12 cellular contexts compared by ENCODE assay signal in the genomic region with DNA sequence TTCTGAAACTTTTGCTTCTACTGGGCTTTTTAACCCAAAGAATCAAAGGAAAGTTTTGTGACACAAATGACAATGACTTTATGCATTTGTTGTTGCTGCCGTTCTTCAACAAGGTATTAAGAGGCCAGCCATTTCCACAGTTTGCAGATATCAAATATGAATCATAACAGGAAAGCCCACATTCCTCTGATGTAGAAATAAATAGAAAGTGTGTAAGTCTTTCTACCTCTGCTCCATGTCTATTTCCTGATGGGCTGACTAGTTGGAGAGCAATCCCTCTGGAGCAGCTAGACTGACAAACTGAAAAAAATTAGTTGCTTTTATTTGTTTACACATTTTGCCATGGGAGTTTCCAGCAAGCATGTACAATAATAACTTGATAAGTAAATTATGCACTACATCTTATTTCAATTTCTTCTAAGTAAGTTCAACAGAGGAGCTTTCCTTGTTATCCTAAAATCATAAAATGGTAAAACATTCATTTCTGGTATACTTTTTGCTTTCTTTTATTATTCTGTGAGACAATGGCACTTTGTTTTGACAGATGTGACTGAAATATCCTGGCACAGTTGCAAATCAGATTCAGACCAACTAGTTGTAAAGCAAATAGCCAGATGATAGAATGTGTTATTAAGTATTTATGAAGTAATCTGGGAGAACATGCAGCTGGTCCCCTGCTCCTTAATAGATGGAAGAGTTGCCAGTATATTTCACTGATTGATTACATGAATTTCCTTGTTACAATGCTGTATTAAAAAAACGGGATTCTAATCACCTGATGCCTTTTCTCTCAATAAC.
DNase-seq lines count a peak whose midpoint lies in the region; ATAC-seq, FAIRE-seq and TF ChIP-seq lines count a peak whose summit lies in the region.
"Had no signal": no experiment of that assay in that cellular context is flagged by ENCODE, and none has a peak within 500 bp of the region (broad histone marks: within the 10 kb centered on the region; RNA-seq: fewer than 3 reads in every experiment).

No MANE protein-coding gene starts in this region.

- H3K27ac ChIP-seq in astrocyte (ENCODE audit: low read depth, low read length) = no peak overlapping the region

- H3K36me3 Mint-ChIP-seq in HFFc6 (ENCODE audit: low read depth) (no peaks in the 10 kb centered on the region), astrocyte (ENCODE audit: low read depth, unreplicated experiment) (no peaks in the 10 kb centered on the region)
- H3K36me3 Mint-ChIP-seq: stimulated activated effector memory CD8-positive, alpha-beta T cell treated with anti-CD3 and anti-CD28 coated beads, Interleukin-12 subunit alpha, Interleukin-12 subunit beta, amount 100 ng/mL, for 72 hours; T-cell had no signal

- no peaks in the 10 kb centered on the region for H3K79me2 ChIP-seq in astrocyte (ENCODE audit: insufficient read depth, low read length)

- no peak for TF ChIP-seq CTCF in AG10803 (conservative IDR thresholded peaks at IDR 0.05; ENCODE audit: low read length)
- no peak for TF ChIP-seq CTCF in HFFc6 (IDR thresholded peaks at IDR 0.05)
- TF ChIP-seq CTCF in astrocyte (IDR thresholded peaks at IDR 0.05; ENCODE audit: insufficient read depth, low read depth, low read length) = no peak

- H3K4me2 ChIP-seq in astrocyte (ENCODE audit: low read length) = peak overlapping the region; percentile 24

- peak; percentile 92 for FAIRE-seq in astrocyte (lab: Jason Lieb, UNC)
- FAIRE-seq in frontal cortex (lab: Jason Lieb, UNC) = no peak

- H3K4me3 ChIP-seq in AG10803 (ENCODE audit: low read length) = no peak overlapping the region
- H3K4me3 ChIP-seq in astrocyte (ENCODE audit: insufficient read depth, low read depth, low read length) = no peak overlapping the region

- H3K4me1 ChIP-seq in astrocyte (ENCODE audit: insufficient read depth, low read length) = peaks cover 24% of the 10 kb centered on the region

- no peak overlapping the region for H2AFZ ChIP-seq in astrocyte (ENCODE audit: low read depth, low read length)

- H3K9ac ChIP-seq in astrocyte (ENCODE audit: low read length) = no peak overlapping the region

- peak overlapping the region; percentile 51; the same call in 1 of the 2 replicates for H3K4me3 Mint-ChIP-seq in HFFc6
- no peak overlapping the region for H3K4me3 Mint-ChIP-seq in astrocyte (ENCODE audit: unreplicated experiment)
- H3K4me3 Mint-ChIP-seq: stimulated activated effector memory CD8-positive, alpha-beta T cell treated with anti-CD3 and anti-CD28 coated beads, Interleukin-12 subunit alpha, Interleukin-12 subunit beta, amount 100 ng/mL, for 72 hours; T-cell had no signal

- ATAC-seq in GM19395 (IDR thresholded peaks at IDR 0.05; ENCODE audit: unreplicated experiment) (no peak), GM19467 (IDR thresholded peaks at IDR 0.05; ENCODE audit: unreplicated experiment) (no peak), GM18520 (IDR thresholded peaks at IDR 0.05; ENCODE audit: unreplicated experiment) (no peak)
- ATAC-seq: right cardiac atrium; stimulated activated effector memory CD8-positive, alpha-beta T cell treated with anti-CD3 and anti-CD28 coated beads, Interleukin-12 subunit alpha, Interleukin-12 subunit beta, amount 100 ng/mL, for 72 hours; T-cell had no signal

- peak overlapping the region; percentile 47; the same call in 1 of the 2 replicates for H3K27ac Mint-ChIP-seq in HFFc6
- no peak overlapping the region for H3K27ac Mint-ChIP-seq in astrocyte (ENCODE audit: unreplicated experiment)
- H3K27ac Mint-ChIP-seq: stimulated activated effector memory CD8-positive, alpha-beta T cell treated with anti-CD3 and anti-CD28 coated beads, Interleukin-12 subunit alpha, Interleukin-12 subunit beta, amount 100 ng/mL, for 72 hours; T-cell had no signal

- H3K27me3 ChIP-seq in astrocyte (ENCODE audit: insufficient read depth, low read length) = no peaks in the 10 kb centered on the region

- H3K4me1 Mint-ChIP-seq in HFFc6 (ENCODE audit: low read depth) (peaks cover 84% of the 10 kb centered on the region), astrocyte (ENCODE audit: low read depth, unreplicated experiment) (peaks cover 15% of the 10 kb centered on the region)
- H3K4me1 Mint-ChIP-seq: stimulated activated effector memory CD8-positive, alpha-beta T cell treated with anti-CD3 and anti-CD28 coated beads, Interleukin-12 subunit alpha, Interleukin-12 subunit beta, amount 100 ng/mL, for 72 hours; T-cell had no signal

- no peaks in the 10 kb centered on the region for H3K9me3 ChIP-seq in astrocyte (ENCODE audit: insufficient read depth, low read depth, low read length)

- H3K9me3 Mint-ChIP-seq in HFFc6 = no peaks in the 10 kb centered on the region
- H3K9me3 Mint-ChIP-seq in astrocyte (ENCODE audit: unreplicated experiment) = peaks cover 6% of the 10 kb centered on the region
- H3K9me3 Mint-ChIP-seq: stimulated activated effector memory CD8-positive, alpha-beta T cell treated with anti-CD3 and anti-CD28 coated beads, Interleukin-12 subunit alpha, Interleukin-12 subunit beta, amount 100 ng/mL, for 72 hours; T-cell had no signal

- DNase-seq in AG10803 (ENCODE audit: low read depth) = peak; percentile 5
- DNase-seq in HFFc6 = peak; percentile 23
- DNase-seq in astrocyte (ENCODE audit: low read depth) = peak; percentile 20
- peak; percentile 73 for DNase-seq in iris pigment epithelial cell (ENCODE audit: low read depth)
- no peak for DNase-seq in frontal cortex (ENCODE audit: low spot score in 2 of 2)
- DNase-seq: right cardiac atrium; stimulated activated CD4-positive, alpha-beta T cell treated with anti-CD3 and anti-CD28 coated beads, Interleukin-4, amount 100 ng/mL, for 24 hours; T-cell had no signal

- no peaks in the 10 kb centered on the region for H4K20me1 ChIP-seq in astrocyte (ENCODE audit: insufficient read depth, low read length)

- H3K27me3 Mint-ChIP-seq in HFFc6 (ENCODE audit: insufficient read depth) (no peaks in the 10 kb centered on the region; the same call in 1 of the 2 replicates), astrocyte (ENCODE audit: low read depth, unreplicated experiment) (no peaks in the 10 kb centered on the region)

- H3K36me3 ChIP-seq in astrocyte (ENCODE audit: insufficient read depth, low read length) = no peaks in the 10 kb centered on the region

Comparison
In these comparisons a context has a peak if more than half of its experiments do, and no peak if none do; other contexts are left out.
1. DNase-seq: peak in AG10803 (single experiment), HFFc6 (single experiment), astrocyte (single experiment) and iris pigment epithelial cell (single experiment); none in frontal cortex (0 of 2).